Comparison of ENCODE assay signal across 8 cellular contexts in genomic region chr12:112978163-112979081, GRCh38. TPM values are rescaled to one million over a fixed set of nuclear protein-coding genes. Genes with fewer than 3 reads are reported as not detected.
DNase-seq lines count a peak whose midpoint lies in the region; ATAC-seq and TF ChIP-seq lines count a peak whose summit lies in the region.

OAS2 (plus strand) TSS chr12:112978519; CDS start chr12:112978609, 90 bp downstream.

- no peaks in the 10 kb centered on the region for H3K27me3 ChIP-seq in gastroesophageal sphincter

- H3K4me3 ChIP-seq in GM12875 (ENCODE audit: low read depth, low read length) (peak within 1 kb of the TSS; percentile 88), gastroesophageal sphincter (peak within 1 kb of the TSS; percentile 27 to 54), skeletal muscle cell (ENCODE audit: low read depth, low read length) (peak within 1 kb of the TSS; percentile 5)

- no peaks in the 10 kb centered on the region for H3K36me3 ChIP-seq in gastroesophageal sphincter

- TF ChIP-seq CTCF in GM12875 (IDR thresholded peaks at IDR 0.05; ENCODE audit: borderline replicate concordance, insufficient read depth, low read depth, low read length) = no peak
- TF ChIP-seq CTCF in gastroesophageal sphincter (IDR thresholded peaks at IDR 0.05) = no peak

- peaks cover 0 to 30% (median 2%) of the 10 kb centered on the region in 3 donors for H3K4me1 ChIP-seq in gastroesophageal sphincter

- TF ChIP-seq EP300 in gastroesophageal sphincter (IDR thresholded peaks at IDR 0.05) = no peak

- peak within 1 kb of the TSS; percentile 2 to 83 (median 70) for H3K27ac ChIP-seq in gastroesophageal sphincter

- peaks cover 0 to 11% (median 0%) of the 10 kb centered on the region in 3 donors for H3K9me3 ChIP-seq in gastroesophageal sphincter

- WGBS in gastroesophageal sphincter (ENCODE audit: low coverage in 1 of 2), 2 donors = 7 to 81% methylated on average over 2 to 3 of the region's 19 CpGs

- peak; percentile 25 to 48 for TF ChIP-seq POLR2A in gastroesophageal sphincter (IDR thresholded peaks at IDR 0.05)

- ATAC-seq in HG02571 (IDR thresholded peaks at IDR 0.05; ENCODE audit: unreplicated experiment) (peak; percentile 88), gastroesophageal sphincter (peak; percentile 86)

- DNase-seq in NOMO-1 treated with dmso at 0.1 percent for 144 hours (lab: John Stamatoyannopoulos, UW; ENCODE audit: unreplicated experiment) (peak; percentile 83), skeletal muscle cell (ENCODE audit: low read depth) (no peak), cortex of kidney (lab: John Stamatoyannopoulos, UW) (no peak), 8988T (no peak)
- peak; percentile 51 to 60 for DNase-seq in activated T-helper 1 cell treated with anti-CD3 and anti-CD28 coated beads, Interleukin-2, amount 50 U/mL, for 16 hours (ENCODE audit: low read depth in 1 of 2, low spot score in 1 of 2)

RNA-seq across cellular contexts. Expression of gene OAS2, which starts in this region (rescaled TPM):
- 1 to 10 TPM; 6.5 to 10.0 (median 7.5) TPM for total RNA-seq in gastroesophageal sphincter

Comparison
In these comparisons a context has a peak if more than half of its experiments do, and no peak if none do; other contexts are left out.
1. H3K4me3 ChIP-seq: peak in every context shown above with its lines; median percentile 88 in GM12875; 40 in gastroesophageal sphincter; 5 in skeletal muscle cell.
2. DNase-seq: peak in NOMO-1 treated with dmso at 0.1 percent for 144 hours (single experiment) and activated T-helper 1 cell treated with anti-CD3 and anti-CD28 coated beads, Interleukin-2, amount 50 U/mL, for 16 hours (2 of 2); none in skeletal muscle cell (single experiment), cortex of kidney (single experiment) and 8988T (single experiment).